ENCODE assay signal across 12 cellular contexts in genomic region chr4:150950657-150951056, GRCh38.
A peak's percentile ranks its signal among the peaks of the same experiment; 100 is the strongest.
DNase-seq lines count a peak whose midpoint lies in the region; ATAC-seq and TF ChIP-seq lines count a peak whose summit lies in the region.
"Had no signal": no experiment of that assay in that cellular context is flagged by ENCODE, and none has a peak within 500 bp of the region (broad histone marks: within the 10 kb centered on the region; RNA-seq: fewer than 3 reads in every experiment).

No MANE protein-coding gene starts in this region.

- H3K4me1 ChIP-seq in heart right ventricle = peaks cover 0 to 26% (median 11%) of the 10 kb centered on the region in 9 donors

- no peaks in the 10 kb centered on the region for H3K36me3 ChIP-seq in heart right ventricle

- intact Hi-C loops in heart right ventricle (cut with DNase I) = loop anchor here in 1 of 10 donors (5.0 kb wide), 1 partner anchor 653 kb away; no protein-coding TSS in a partner anchor

- DNase-seq in heart right ventricle = no peak
- no peak for DNase-seq in NCI-H82 treated with DMSO at 0.1 percent for 48 hours (lab: John Stamatoyannopoulos, UW; ENCODE audit: unreplicated experiment)
- no peak for DNase-seq in activated effector memory CD4-positive, alpha-beta T cell treated with Interleukin-2 at 50 U/mL for 16 hours
- no peak for DNase-seq in stimulated activated CD4-positive, alpha-beta T cell treated with anti-CD3 and anti-CD28 coated beads, Interleukin-2, amount 100 ng/mL, for 24 hours
- no peak for DNase-seq in HCEC 1CT
- DNase-seq: activated T-cell treated with anti-CD3 and anti-CD28 coated beads, Interleukin-2, amount 50 U/mL, for 24 hours; NCI-H1092 treated with DMSO at 0.1 percent for 48 hours; right cardiac atrium; SK-N-SH had no signal

- peak; percentile 85 for ATAC-seq in GM18498 (IDR thresholded peaks at IDR 0.05; ENCODE audit: unreplicated experiment)
- ATAC-seq in GM21526 (IDR thresholded peaks at IDR 0.05; ENCODE audit: low FRiP score, unreplicated experiment) = peak; percentile 60
- ATAC-seq in HG03442 (IDR thresholded peaks at IDR 0.05; ENCODE audit: unreplicated experiment) = peak; percentile 87
- peak in 5 of 8 donors; percentile 65 to 76 (median 70) for ATAC-seq in heart right ventricle

- no peak for TF ChIP-seq CTCF in heart right ventricle (IDR thresholded peaks at IDR 0.05)

- peaks cover 0 to 14% (median 0%) of the 10 kb centered on the region in 11 donors for H3K9me3 ChIP-seq in heart right ventricle
- H3K9me3 ChIP-seq: SK-N-SH had no signal

- no peak overlapping the region for H3K27ac ChIP-seq in heart right ventricle

- no peaks in the 10 kb centered on the region for H3K27me3 ChIP-seq in heart right ventricle

- H3K4me3 ChIP-seq in heart right ventricle = no peak overlapping the region
